34 cellular contexts compared by ENCODE assay signal in genomic region chr3:53213276-53213675, GRCh38.
"Had no signal": no experiment of that assay in that cellular context is flagged by ENCODE, and none has a peak within 500 bp of the region (broad histone marks: within the 10 kb centered on the region; RNA-seq: fewer than 3 reads in every experiment).

No MANE protein-coding gene starts in this region.

- H3K4me3 Mint-ChIP-seq: activated B cell treated with CpG ODN at 0.5 μM for 24 hours; activated CD8-positive, alpha-beta memory T cell treated with anti-CD3 and anti-CD28 coated beads, Interleukin-2, amount 10 ng/mL, durations not matched to agents 7 days and 5 days; activated CD8-positive, alpha-beta T cell treated with anti-CD3 and anti-CD28 coated beads, Interleukin-2, amount 10 ng/mL, durations not matched to agents 7 days and 5 days; activated naive CD4-positive, alpha-beta T cell treated with anti-CD3 and anti-CD28 coated beads, Interleukin-2, amount 10 ng/mL, durations not matched to agents 7 days and 5 days; activated T-cell treated with anti-CD3 and anti-CD28 coated beads, Interleukin-2, amount 50 U/mL, for 24 hours; activated T-cell treated with anti-CD3 and anti-CD28 coated beads, Interleukin-2, amount 50 U/mL, for 72 hours; effector memory CD8-positive, alpha-beta T cell; T-helper 17 cell; T-helper 2 cell treated with Interferon-gamma antibody and Interleukin-4, amounts not matched to agents 5 μg/mL and 100 μg/mL, for 36 hours had no signal

- H3K27me3 Mint-ChIP-seq: activated B cell treated with CpG ODN at 0.5 μM for 24 hours; activated T-cell treated with anti-CD3 and anti-CD28 coated beads, Interleukin-2, amount 50 U/mL, for 24 hours; T-helper 17 cell had no signal

- H3K27me3 ChIP-seq: brain microvascular endothelial cell, esophagus muscularis mucosa, foreskin keratinocyte, gastrocnemius medialis had no signal

- H3K27ac ChIP-seq: brain microvascular endothelial cell, esophagus muscularis mucosa, foreskin keratinocyte, gastrocnemius medialis, heart right ventricle, WERI-Rb-1 had no signal

- H3K4me1 ChIP-seq: esophagus muscularis mucosa, foreskin keratinocyte, gastrocnemius medialis had no signal

- H3K36me3 ChIP-seq: brain microvascular endothelial cell, esophagus muscularis mucosa, gastrocnemius medialis, heart right ventricle, WERI-Rb-1 had no signal

- DNase-seq: activated B cell treated with CpG ODN at 0.5 μM for 24 hours; activated CD4-positive, alpha-beta T cell treated with anti-CD3 and anti-CD28 coated beads for 48 hours; activated CD4-positive, alpha-beta T cell treated with anti-CD3 and anti-CD28 coated beads, Interleukin-2, amount 50 U/mL, for 1 hour; activated CD4-positive, alpha-beta T cell treated with anti-CD3 and anti-CD28 coated beads, Interleukin-2, amount 50 U/mL, for 48 hours; activated CD8-positive, alpha-beta memory T cell treated with anti-CD3 and anti-CD28 coated beads, Interleukin-2, amount 10 ng/mL, durations not matched to agents 7 days and 5 days; activated CD8-positive, alpha-beta memory T cell treated with anti-CD3 and anti-CD28 coated beads, Interleukin-2, amount 50 U/mL, for 48 hours; activated CD8-positive, alpha-beta T cell treated with anti-CD3 and anti-CD28 coated beads, Interleukin-2, amount 10 ng/mL, durations not matched to agents 7 days and 5 days; activated gamma-delta T cell; activated naive CD4-positive, alpha-beta T cell; activated naive CD4-positive, alpha-beta T cell treated with anti-CD3 and anti-CD28 coated beads, Interleukin-2, amount 10 ng/mL, durations not matched to agents 7 days and 5 days; activated T-cell treated with anti-CD3 and anti-CD28 coated beads for 4 hours; activated T-cell treated with anti-CD3 and anti-CD28 coated beads, Interleukin-2, amount 50 U/mL, for 24 hours; activated T-cell treated with anti-CD3 and anti-CD28 coated beads, Interleukin-2, amount 50 U/mL, for 72 hours; amniotic stem cell; anterior cingulate cortex; brain microvascular endothelial cell; caudate nucleus; cortex of kidney; dermis blood vessel endothelial cell; effector CD4-positive, alpha-beta T cell; effector memory CD8-positive, alpha-beta T cell; erythroblast; foreskin keratinocyte; gastrocnemius medialis; glutamatergic neuron; heart right ventricle; T-helper 1 cell; T-helper 17 cell; T1000; WERI-Rb-1 had no signal

- ATAC-seq: activated CD4-positive, CD25-positive, alpha-beta regulatory T cell treated with anti-CD3 and anti-CD28 coated beads, Interleukin-2, amount 50 U/mL, for 24 hours; activated CD8-positive, alpha-beta memory T cell treated with anti-CD3 and anti-CD28 coated beads, Interleukin-2, amount 10 ng/mL, durations not matched to agents 7 days and 5 days; activated CD8-positive, alpha-beta T cell treated with anti-CD3 and anti-CD28 coated beads, Interleukin-2, amount 10 ng/mL, durations not matched to agents 7 days and 5 days; activated naive CD4-positive, alpha-beta T cell treated with anti-CD3 and anti-CD28 coated beads, Interleukin-2, amount 50 U/mL, for 72 hours; activated T-cell treated with anti-CD3 and anti-CD28 coated beads, Interleukin-2, amount 50 U/mL, for 72 hours; effector memory CD8-positive, alpha-beta T cell; foreskin keratinocyte; gastrocnemius medialis; heart right ventricle; T-helper 17 cell had no signal

- H3K4me1 Mint-ChIP-seq: activated CD8-positive, alpha-beta memory T cell treated with anti-CD3 and anti-CD28 coated beads, Interleukin-2, amount 10 ng/mL, durations not matched to agents 7 days and 5 days; activated naive CD4-positive, alpha-beta T cell treated with anti-CD3 and anti-CD28 coated beads, Interleukin-2, amount 10 ng/mL, durations not matched to agents 7 days and 5 days had no signal

- H3K27ac Mint-ChIP-seq: activated B cell treated with CpG ODN at 0.5 μM for 24 hours; activated CD8-positive, alpha-beta memory T cell treated with anti-CD3 and anti-CD28 coated beads, Interleukin-2, amount 10 ng/mL, durations not matched to agents 7 days and 5 days; activated CD8-positive, alpha-beta T cell treated with anti-CD3 and anti-CD28 coated beads, Interleukin-2, amount 10 ng/mL, durations not matched to agents 7 days and 5 days; activated naive CD4-positive, alpha-beta T cell treated with anti-CD3 and anti-CD28 coated beads, Interleukin-2, amount 10 ng/mL, durations not matched to agents 7 days and 5 days; activated naive CD4-positive, alpha-beta T cell treated with anti-CD3 and anti-CD28 coated beads, Interleukin-2, amount 50 U/mL, for 72 hours; activated T-cell treated with anti-CD3 and anti-CD28 coated beads, Interleukin-2, amount 50 U/mL, for 24 hours; activated T-cell treated with anti-CD3 and anti-CD28 coated beads, Interleukin-2, amount 50 U/mL, for 72 hours; effector memory CD8-positive, alpha-beta T cell; T-helper 17 cell; T-helper 2 cell treated with Interferon-gamma antibody and Interleukin-4, amounts not matched to agents 5 μg/mL and 100 μg/mL, for 36 hours had no signal

- H3K4me3 ChIP-seq: esophagus muscularis mucosa, gastrocnemius medialis, heart right ventricle had no signal
